8 cellular contexts compared by ENCODE assay signal in the genomic region with DNA sequence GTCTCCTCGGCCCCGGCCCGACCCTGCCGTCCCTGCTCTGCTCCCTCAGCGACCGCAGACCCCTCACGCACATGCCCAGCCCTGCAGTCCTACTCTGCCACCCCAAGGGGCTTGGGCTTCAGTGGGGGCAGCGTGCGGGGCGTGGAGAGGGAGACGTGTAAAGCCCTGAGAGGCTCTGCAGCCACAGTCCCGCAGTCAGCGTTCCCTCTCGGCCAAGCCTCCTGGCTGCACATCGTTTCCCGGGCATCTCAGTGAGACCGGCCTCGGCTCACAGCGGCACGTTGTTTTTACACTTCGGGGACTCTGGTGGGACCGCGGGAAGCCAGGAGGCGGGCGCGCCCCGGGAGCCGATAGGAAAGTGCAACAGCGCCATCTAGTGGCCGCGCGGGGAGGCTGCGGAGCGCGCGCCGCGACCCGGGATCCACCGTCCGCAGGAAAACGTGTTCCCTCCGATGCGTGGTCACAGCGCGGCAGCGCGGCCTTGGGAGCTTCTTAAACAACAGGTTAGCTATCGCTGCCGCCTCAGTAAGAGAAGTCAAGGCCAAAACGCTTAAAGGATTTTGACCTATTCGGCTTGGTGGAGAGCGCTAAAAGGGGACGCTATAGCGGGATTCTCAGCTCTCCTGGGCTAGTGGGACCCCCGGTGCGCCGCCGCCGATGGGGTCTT.
DNase-seq lines count a peak whose midpoint lies in the region; ATAC-seq and TF ChIP-seq lines count a peak whose summit lies in the region.

No MANE protein-coding gene starts in this region.

- intact Hi-C loops in right lobe of liver (cut with DNase I) = loop anchor here (5.0 kb wide), 2 partner anchors 104 to 109 kb away; no protein-coding TSS in a partner anchor

- H3K36me3 ChIP-seq in H7 (replicated peaks; ENCODE audit: control insufficient read depth, insufficient read depth, low read length) = no peaks in the 10 kb centered on the region
- H3K36me3 ChIP-seq in right lobe of liver = no peaks in the 10 kb centered on the region

- peaks cover 26% of the 10 kb centered on the region for H3K27me3 ChIP-seq in H7 (ENCODE audit: control insufficient read depth, insufficient read depth, low read length)
- peaks cover 0 to 3% of the 10 kb centered on the region in 2 donors for H3K27me3 ChIP-seq in right lobe of liver

- TF ChIP-seq CTCF in GM12864 (IDR thresholded peaks at IDR 0.05; ENCODE audit: low read depth, low read length, missing control alignments) (peak; percentile 93), right lobe of liver (IDR thresholded peaks at IDR 0.05) (peak; percentile 93 to 99 (median 99))

- H3K4me3 ChIP-seq in GM12864 (ENCODE audit: low read depth, low read length) (no peak overlapping the region), H7 (ENCODE audit: insufficient read depth, low read depth, low read length) (peak overlapping the region; percentile 29), right lobe of liver (peak overlapping the region in 1 of 3 donors; percentile 40)

- H3K27ac ChIP-seq in right lobe of liver = no peak overlapping the region

- DNase-seq in GM12864 (ENCODE audit: low read depth) = no peak
- DNase-seq in H7 = peak; percentile 97
- DNase-seq in MV-4-11 (lab: John Stamatoyannopoulos, UW) = peak; percentile 1
- peak; percentile 79 for DNase-seq in activated CD4-positive, alpha-beta T cell treated with anti-CD3 and anti-CD28 coated beads for 48 hours
- peak; percentile 15 for DNase-seq in dedifferentiated amniotic fluid mesenchymal stem cell (ENCODE audit: extremely low spot score)
- peak; percentile 65 to 69 (median 67) for DNase-seq in right lobe of liver
- DNase-seq in stimulated activated CD4-positive, alpha-beta T cell treated with anti-CD3 and anti-CD28 coated beads, TNF-alpha, amount 100 ng/mL, for 4 hours (ENCODE audit: low read depth in 3 of 3) = peak; percentile 26 to 52 (median 32)
- no peak for DNase-seq in DMS79 (lab: John Stamatoyannopoulos, UW)

- no peaks in the 10 kb centered on the region for H3K9me3 ChIP-seq in right lobe of liver

- TF ChIP-seq POLR2A in right lobe of liver (IDR thresholded peaks at IDR 0.05) = no peak

- peak; percentile 75 to 89 (median 86) for ATAC-seq in right lobe of liver

- H3K4me1 ChIP-seq in right lobe of liver = peaks cover 0 to 7% (median 0%) of the 10 kb centered on the region in 4 donors

- 2% methylated on average over 23 of the region's 60 CpGs for WGBS in right lobe of liver (ENCODE audit: insufficient coverage, low coverage, low lambda C conversion rate, missing lambda C conversion rate)

Comparison
In these comparisons a context has a peak if more than half of its experiments do, and no peak if none do; other contexts are left out.
1. DNase-seq: peak in H7 (single experiment), MV-4-11 (single experiment), activated CD4-positive, alpha-beta T cell treated with anti-CD3 and anti-CD28 coated beads for 48 hours (single experiment), dedifferentiated amniotic fluid mesenchymal stem cell (single experiment), right lobe of liver (3 of 3) and stimulated activated CD4-positive, alpha-beta T cell treated with anti-CD3 and anti-CD28 coated beads, TNF-alpha, amount 100 ng/mL, for 4 hours (3 of 3); none in GM12864 (single experiment) and DMS79 (single experiment).